ENCODE assay signal across 1 cellular context in genomic region chr12:31600252-31600651, GRCh38.
TF ChIP-seq lines count a peak whose summit lies in the region.

No MANE protein-coding gene starts in this region.

TF ChIP-seq in GM12878, 131 proteins besides CTCF, POLR2A, EP300 and RAD21:
- no peak for TF ChIP-seq BCLAF1 (IDR thresholded peaks at IDR 0.05)
- TF ChIP-seq SMAD1 (IDR thresholded peaks at IDR 0.05; ENCODE audit: low read depth, partially characterized antibody): no peak
- TF ChIP-seq SP1 (IDR thresholded peaks at IDR 0.05; ENCODE audit: low read depth, low read length): no peak
- TF ChIP-seq SKIL (IDR thresholded peaks at IDR 0.05; ENCODE audit: low read depth, poor library complexity, severe bottlenecking): no peak
- no peak for TF ChIP-seq ELK1 (IDR thresholded peaks at IDR 0.05; ENCODE audit: low read depth, low read length)
- no peak for TF ChIP-seq FOXK2 (IDR thresholded peaks at IDR 0.05)
